ENCODE assay signal across 1 cellular context in the genomic region with DNA sequence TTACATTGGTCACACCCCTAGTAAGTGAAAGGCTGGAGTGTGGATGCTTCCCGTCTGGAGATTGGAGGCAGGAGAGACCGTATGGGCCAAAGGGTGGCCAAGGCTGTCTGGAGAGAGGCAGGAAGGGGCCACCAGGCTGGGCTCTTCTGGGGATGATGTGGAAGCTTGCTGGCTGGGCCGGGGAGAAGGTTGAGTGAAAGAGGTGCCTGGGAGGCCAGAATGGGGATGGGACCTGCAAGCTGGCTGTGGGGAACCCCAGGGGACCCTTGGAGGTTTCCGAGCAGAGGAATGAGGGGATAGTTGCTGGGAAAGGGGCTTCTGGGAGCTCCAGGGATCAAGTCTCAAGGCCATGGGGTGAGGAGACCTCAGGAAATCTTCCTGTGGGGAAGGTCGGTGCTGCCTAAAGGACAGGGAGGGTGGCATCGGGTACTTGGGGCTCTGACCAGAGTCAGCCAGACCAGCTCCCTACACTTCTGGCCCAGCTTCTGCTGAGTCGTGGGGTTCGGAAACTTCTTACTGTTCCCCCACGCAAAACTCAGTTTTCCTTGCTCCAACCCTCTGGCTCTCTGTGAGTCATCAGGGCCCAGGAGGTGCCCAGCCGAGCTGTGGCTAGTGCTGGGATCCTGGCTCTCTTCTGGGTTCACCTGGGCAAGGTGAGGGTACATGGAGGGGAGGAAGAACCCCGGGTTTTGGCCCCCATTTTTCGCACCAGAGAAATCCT.
TF ChIP-seq lines count a peak whose summit lies in the region.

No MANE protein-coding gene starts in this region.

TF ChIP-seq in SK-N-SH treated with all-trans-retinoic acid at 6 μM for 48 hours, 23 proteins besides CTCF, POLR2A, EP300 and RAD21 (continued from another document):
- TF ChIP-seq, protein P1, sequence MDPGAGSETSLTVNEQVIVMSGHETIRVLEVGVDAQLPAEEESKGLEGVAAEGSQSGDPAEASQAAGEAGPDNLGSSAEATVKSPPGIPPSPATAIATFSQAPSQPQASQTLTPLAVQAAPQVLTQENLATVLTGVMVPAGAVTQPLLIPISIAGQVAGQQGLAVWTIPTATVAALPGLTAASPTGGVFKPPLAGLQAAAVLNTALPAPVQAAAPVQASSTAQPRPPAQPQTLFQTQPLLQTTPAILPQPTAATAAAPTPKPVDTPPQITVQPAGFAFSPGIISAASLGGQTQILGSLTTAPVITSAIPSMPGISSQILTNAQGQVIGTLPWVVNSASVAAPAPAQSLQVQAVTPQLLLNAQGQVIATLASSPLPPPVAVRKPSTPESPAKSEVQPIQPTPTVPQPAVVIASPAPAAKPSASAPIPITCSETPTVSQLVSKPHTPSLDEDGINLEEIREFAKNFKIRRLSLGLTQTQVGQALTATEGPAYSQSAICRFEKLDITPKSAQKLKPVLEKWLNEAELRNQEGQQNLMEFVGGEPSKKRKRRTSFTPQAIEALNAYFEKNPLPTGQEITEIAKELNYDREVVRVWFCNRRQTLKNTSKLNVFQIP (CRISPR knock-in tag; IDR thresholded peaks at IDR 0.05; ENCODE audit: borderline replicate concordance, low read depth), result no peak
- TF ChIP-seq ZC3H10 (CRISPR knock-in tag; IDR thresholded peaks at IDR 0.05), result no peak
- no peak for TF ChIP-seq ARNTL (CRISPR knock-in tag; IDR thresholded peaks at IDR 0.05; ENCODE audit: borderline replicate concordance, low read depth)
- TF ChIP-seq, protein P2, sequence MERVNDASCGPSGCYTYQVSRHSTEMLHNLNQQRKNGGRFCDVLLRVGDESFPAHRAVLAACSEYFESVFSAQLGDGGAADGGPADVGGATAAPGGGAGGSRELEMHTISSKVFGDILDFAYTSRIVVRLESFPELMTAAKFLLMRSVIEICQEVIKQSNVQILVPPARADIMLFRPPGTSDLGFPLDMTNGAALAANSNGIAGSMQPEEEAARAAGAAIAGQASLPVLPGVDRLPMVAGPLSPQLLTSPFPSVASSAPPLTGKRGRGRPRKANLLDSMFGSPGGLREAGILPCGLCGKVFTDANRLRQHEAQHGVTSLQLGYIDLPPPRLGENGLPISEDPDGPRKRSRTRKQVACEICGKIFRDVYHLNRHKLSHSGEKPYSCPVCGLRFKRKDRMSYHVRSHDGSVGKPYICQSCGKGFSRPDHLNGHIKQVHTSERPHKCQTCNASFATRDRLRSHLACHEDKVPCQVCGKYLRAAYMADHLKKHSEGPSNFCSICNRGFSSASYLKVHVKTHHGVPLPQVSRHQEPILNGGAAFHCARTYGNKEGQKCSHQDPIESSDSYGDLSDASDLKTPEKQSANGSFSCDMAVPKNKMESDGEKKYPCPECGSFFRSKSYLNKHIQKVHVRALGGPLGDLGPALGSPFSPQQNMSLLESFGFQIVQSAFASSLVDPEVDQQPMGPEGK (CRISPR knock-in tag; IDR thresholded peaks at IDR 0.05; ENCODE audit: borderline replicate concordance), result no peak
- TF ChIP-seq, protein P3, sequence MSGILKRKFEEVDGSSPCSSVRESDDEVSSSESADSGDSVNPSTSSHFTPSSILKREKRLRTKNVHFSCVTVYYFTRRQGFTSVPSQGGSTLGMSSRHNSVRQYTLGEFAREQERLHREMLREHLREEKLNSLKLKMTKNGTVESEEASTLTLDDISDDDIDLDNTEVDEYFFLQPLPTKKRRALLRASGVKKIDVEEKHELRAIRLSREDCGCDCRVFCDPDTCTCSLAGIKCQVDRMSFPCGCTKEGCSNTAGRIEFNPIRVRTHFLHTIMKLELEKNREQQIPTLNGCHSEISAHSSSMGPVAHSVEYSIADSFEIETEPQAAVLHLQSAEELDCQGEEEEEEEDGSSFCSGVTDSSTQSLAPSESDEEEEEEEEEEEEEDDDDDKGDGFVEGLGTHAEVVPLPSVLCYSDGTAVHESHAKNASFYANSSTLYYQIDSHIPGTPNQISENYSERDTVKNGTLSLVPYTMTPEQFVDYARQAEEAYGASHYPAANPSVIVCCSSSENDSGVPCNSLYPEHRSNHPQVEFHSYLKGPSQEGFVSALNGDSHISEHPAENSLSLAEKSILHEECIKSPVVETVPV (CRISPR knock-in tag; IDR thresholded peaks at IDR 0.05), result no peak
- TF ChIP-seq TOX (CRISPR knock-in tag; IDR thresholded peaks at IDR 0.05; ENCODE audit: borderline replicate concordance), result no peak
- TF ChIP-seq ISL1 (CRISPR knock-in tag; IDR thresholded peaks at IDR 0.05), result no peak
- no peak for TF ChIP-seq ZNF8 (CRISPR knock-in tag; IDR thresholded peaks at IDR 0.05)
